27 cellular contexts compared by ENCODE assay signal in genomic region chr15:75100679-75101078, GRCh38.
"Had no signal": no experiment of that assay in that cellular context is flagged by ENCODE, and none has a peak within 500 bp of the region (broad histone marks: within the 10 kb centered on the region; RNA-seq: fewer than 3 reads in every experiment).

No MANE protein-coding gene starts in this region.

- H3K4me1 ChIP-seq: uterus had no signal

- H3K9me3 ChIP-seq: stomach, suprapubic skin, testis, thoracic aorta, thyroid gland, tibial artery, tibial nerve, transverse colon, upper lobe of left lung, upper lobe of right lung, uterus, vagina had no signal

- H3K4me3 ChIP-seq: stomach, suprapubic skin, testis, thoracic aorta, thyroid gland, tibial artery, tibial nerve, transverse colon, upper lobe of left lung, upper lobe of right lung, uterus, vagina had no signal

- H3K27ac ChIP-seq: stomach, suprapubic skin, testis, thoracic aorta, thyroid gland, tibial artery, tibial nerve, transverse colon, upper lobe of left lung, upper lobe of right lung, uterus, vagina had no signal

- ATAC-seq: stimulated activated effector memory CD8-positive, alpha-beta T cell treated with anti-CD3 and anti-CD28 coated beads, Interleukin-12 subunit alpha, Interleukin-12 subunit beta, amount 100 ng/mL, for 72 hours; stimulated activated memory B cell treated with anti-CD40 and anti-IgM and Interleukin-4, amounts not matched to agents 10 μg/mL and 1 μg/mL and 100 μg/mL, for 72 hours; stimulated activated naive B cell treated with anti-CD40 and anti-IgM and Interleukin-4, amounts not matched to agents 10 μg/mL and 1 μg/mL and 100 μg/mL, for 72 hours; stimulated activated naive CD8-positive, alpha-beta T cell treated with anti-CD3 and anti-CD28 coated beads, Interleukin-15, amount 100 ng/mL, for 72 hours; stimulated activated naive CD8-positive, alpha-beta T cell treated with anti-CD3 and anti-CD28 coated beads, Interleukin-15, Interleukin-2, amounts not matched to agents 100 U/mL and 50 U/mL, for 24 hours; upper lobe of right lung had no signal

- H3K27me3 ChIP-seq: stomach, suprapubic skin, testis, thyroid gland, tibial artery, tibial nerve, transverse colon, upper lobe of left lung, upper lobe of right lung, uterus, vagina had no signal

- H3K36me3 ChIP-seq: stomach, suprapubic skin, thoracic aorta, thyroid gland, tibial artery, tibial nerve, transverse colon, upper lobe of left lung, upper lobe of right lung, uterus, vagina had no signal

- FAIRE-seq: urothelium cell line had no signal

- DNase-seq: stimulated activated CD4-positive, alpha-beta T cell treated with anti-CD3 and anti-CD28 coated beads, Interleukin-2, amount 100 ng/mL, for 48 hours; stimulated activated CD4-positive, alpha-beta T cell treated with anti-CD3 and anti-CD28 coated beads, Interleukin-4, amount 100 ng/mL, for 1 hour; stimulated activated CD4-positive, alpha-beta T cell treated with anti-CD3 and anti-CD28 coated beads, Interleukin-4, amount 100 ng/mL, for 24 hours; stimulated activated CD4-positive, alpha-beta T cell treated with anti-CD3 and anti-CD28 coated beads, Interleukin-4, amount 100 ng/mL, for 4 hours; stimulated activated CD8-positive, alpha-beta memory T cell treated with anti-CD3 and anti-CD28 coated beads, Interleukin-4, amount 100 ng/mL, for 48 hours; stimulated activated naive B cell treated with anti-CD40 and anti-IgM and Interleukin-4, amounts not matched to agents 10 μg/mL and 1 μg/mL and 100 μg/mL, for 72 hours; stimulated activated naive CD4-positive, alpha-beta T cell; stimulated activated naive CD4-positive, alpha-beta T cell treated with Interleukin-2 at 50 U/mL for 16 hours; stimulated activated naive CD8-positive, alpha-beta T cell treated with anti-CD3 and anti-CD28 coated beads, Interleukin-15, amount 100 ng/mL, for 72 hours; stimulated activated naive CD8-positive, alpha-beta T cell treated with anti-CD3 and anti-CD28 coated beads, Interleukin-15, Interleukin-2, amounts not matched to agents 100 U/mL and 50 U/mL, for 24 hours; stomach; substantia nigra; testis; tibial artery; transverse colon; trophoblast cell; upper lobe of left lung; upper lobe of right lung; uterus had no signal
